Comparison of ENCODE assay signal across 12 cellular contexts in genomic region chr7:143391462-143392404, GRCh38. TPM values are rescaled to one million over a fixed set of nuclear protein-coding genes. Genes with fewer than 3 reads are reported as not detected.
A peak's percentile ranks its signal among the peaks of the same experiment; 100 is the strongest.
DNase-seq lines count a peak whose midpoint lies in the region; ATAC-seq, FAIRE-seq and TF ChIP-seq lines count a peak whose summit lies in the region.
"Had no signal": no experiment of that assay in that cellular context is flagged by ENCODE, and none has a peak within 500 bp of the region (broad histone marks: within the 10 kb centered on the region; RNA-seq: fewer than 3 reads in every experiment).

No MANE protein-coding gene starts in this region.

- POLR2A ChIA-PET in BJ (lab: Charles Lee): interaction anchor here (0.5 to 1.0 kb wide), 3 partner anchors 348 to 930 kb away, joined by 3 to 4 read pairs (median 3); no protein-coding TSS in a partner anchor

- intact Hi-C loops in Right ventricle myocardium inferior (cut with DNase I) (loop anchor here (1.0 to 10.0 kb wide), 2 partner anchors 9 to 513 kb away; partner anchors contain the start of gene TCAF1), pancreas (cut with DNase I) (no loop called here)

- peak; percentile 81 for ATAC-seq in Right ventricle myocardium inferior
- peak; percentile 37 to 61 (median 55) for ATAC-seq in pancreas
- no peak for ATAC-seq in GM18511 (IDR thresholded peaks at IDR 0.05; ENCODE audit: unreplicated experiment)
- ATAC-seq: stimulated activated memory B cell treated with anti-CD40 and anti-IgM and Interleukin-4, amounts not matched to agents 10 μg/mL and 1 μg/mL and 100 μg/mL, for 72 hours had no signal

- peak overlapping the region; percentile 64 to 77 (median 70) for H3K27ac ChIP-seq in pancreas
- H3K27ac ChIP-seq: SJSA1 had no signal

- H3K9me3 ChIP-seq in adipocyte (ENCODE audit: control insufficient read depth, low read length): no peaks in the 10 kb centered on the region
- no peaks in the 10 kb centered on the region for H3K9me3 ChIP-seq in pancreas
- H3K9me3 ChIP-seq: SJSA1 had no signal

- CTCF ChIA-PET in BJ (lab: Yijun Ruan, JAX): interaction anchor here (0.6 to 2.7 kb wide), 7 partner anchors 11 to 151 kb away, joined by 3 to 12 read pairs (median 4); no protein-coding TSS in a partner anchor

- H3K36me3 ChIP-seq in BJ (ENCODE audit: control insufficient read depth, insufficient read depth, low read length) (peaks cover 41% of the 10 kb centered on the region), adipocyte (ENCODE audit: control insufficient read depth, insufficient read depth, low read length, severe bottlenecking) (peaks cover 41% of the 10 kb centered on the region), pancreas (peaks cover 0 to 14% (median 0%) of the 10 kb centered on the region in 3 donors)

- no peak overlapping the region for H3K4me3 ChIP-seq in BJ (ENCODE audit: low read depth, low read length)
- H3K4me3 ChIP-seq in adipocyte (ENCODE audit: low read length): peak overlapping the region; percentile 60
- no peak overlapping the region for H3K4me3 ChIP-seq in pancreas
- H3K4me3 ChIP-seq: SJSA1 had no signal

- H3K9ac ChIP-seq in adipocyte (ENCODE audit: low read length): peak overlapping the region; percentile 84

- DNase-seq in BJ (ENCODE audit: low read depth) (peak; percentile 41), adipocyte (ENCODE audit: low read depth) (peak; percentile 61), Right ventricle myocardium inferior (ENCODE audit: missing footprints) (peak; percentile 79), pancreas (peak in 3 of 6 donors; percentile 14 to 59 (median 53)), DMS 273 (lab: John Stamatoyannopoulos, UW; ENCODE audit: unreplicated experiment) (no peak), GM20000 (ENCODE audit: low spot score) (no peak), COLO829 (ENCODE audit: low spot score) (no peak)
- DNase-seq: CD4-positive, CD25-positive, alpha-beta regulatory T cell had no signal

- 72 to 78% methylated on average over 24 of the region's 24 CpGs for WGBS in pancreas, 2 donors

- no peaks in the 10 kb centered on the region for H3K27me3 ChIP-seq in BJ (ENCODE audit: control insufficient read depth, insufficient read depth, low read length)
- no peaks in the 10 kb centered on the region for H3K27me3 ChIP-seq in adipocyte (replicated peaks; ENCODE audit: control insufficient read depth, insufficient read depth, low read length)
- H3K27me3 ChIP-seq in pancreas: no peaks in the 10 kb centered on the region
- H3K27me3 ChIP-seq: SJSA1 had no signal

- no peak for FAIRE-seq in pancreas (lab: Jason Lieb, UNC)

- TF ChIP-seq CTCF in BJ (IDR thresholded peaks at IDR 0.05; ENCODE audit: insufficient read depth, low read depth, low read length) (no peak), pancreas (IDR thresholded peaks at IDR 0.05) (no peak), GM20000 (IDR thresholded peaks at IDR 0.05; ENCODE audit: extremely low read depth, missing control alignments) (no peak)

- H3K4me1 ChIP-seq in adipocyte (ENCODE audit: control insufficient read depth, insufficient read depth, low read length): peaks cover 58% of the 10 kb centered on the region
- H3K4me1 ChIP-seq in pancreas: peaks cover 0 to 17% (median 15%) of the 10 kb centered on the region in 3 donors

RNA-seq across cellular contexts. Expression of gene ZYX, which starts 10.6 kb away (rescaled TPM):
- 44.8 and 69.9 TPM in 2 replicates for polyA plus RNA-seq in BJ (2011; rRNA removed)
- polyA minus RNA-seq in BJ (2011; rRNA and poly(A)+ RNA removed): 115 and 240 TPM in 2 replicates
- 75.9 TPM for total RNA-seq in Right ventricle myocardium inferior
- 10 to 100 TPM; 29.1 to 73.8 (median 38.4) TPM for total RNA-seq in pancreas
- polyA plus RNA-seq in pancreas: 10 to 100 TPM; 57.6 to 63.1 TPM

RNA-seq across cellular contexts. Expression of gene EPHA1, which starts 16.9 kb away (rescaled TPM):
- polyA plus RNA-seq in BJ (2011; rRNA removed) (0.05 TPM in 1 of 2 replicates, not detected in the other), pancreas (10 to 100 TPM; 11.1 to 14.2 TPM)
- polyA minus RNA-seq in BJ (2011; rRNA and poly(A)+ RNA removed): not detected in 2 replicates
- total RNA-seq in Right ventricle myocardium inferior (not detected), pancreas (1 to 10 TPM; 5.3 to 9.0 (median 7.3) TPM)
- total RNA-seq: SJSA1 had no signal

RNA-seq across cellular contexts. Expression of gene FAM131B, which starts 29.2 kb away (rescaled TPM):
- polyA plus RNA-seq in BJ (2011; rRNA removed) (2.0 and 2.9 TPM in 2 replicates), pancreas (under 1 TPM; 0.08 to 0.09 TPM)
- 3.6 and 4.5 TPM in 2 replicates for polyA minus RNA-seq in BJ (2011; rRNA and poly(A)+ RNA removed)
- total RNA-seq in Right ventricle myocardium inferior (0.73 TPM), pancreas (under 1 TPM; 0.05 to 0.25 (median 0.15) TPM)

RNA-seq across cellular contexts. Expression of gene TAS2R60, which starts 51.5 kb away (rescaled TPM):
- polyA plus RNA-seq in BJ (2011; rRNA removed) (not detected in 2 replicates), pancreas (not detected)
- not detected in 2 replicates for polyA minus RNA-seq in BJ (2011; rRNA and poly(A)+ RNA removed)
- total RNA-seq in Right ventricle myocardium inferior (not detected), pancreas (not detected)
- total RNA-seq: SJSA1 had no signal
- polyA plus RNA-seq: IgD-negative memory B cell had no signal

Comparison
In these comparisons a context has a peak if more than half of its experiments do, and no peak if none do; other contexts are left out.
1. DNase-seq: peak in BJ (single experiment), adipocyte (single experiment) and Right ventricle myocardium inferior (single experiment); none in DMS 273 (single experiment), GM20000 (single experiment) and COLO829 (single experiment).